ENCODE assay signal across 22 cellular contexts in genomic region chr1:224815647-224816046, GRCh38.
DNase-seq lines count a peak whose midpoint lies in the region; ATAC-seq, FAIRE-seq and TF ChIP-seq lines count a peak whose summit lies in the region.
"Had no signal": no experiment of that assay in that cellular context is flagged by ENCODE, and none has a peak within 500 bp of the region (broad histone marks: within the 10 kb centered on the region; RNA-seq: fewer than 3 reads in every experiment).

No MANE protein-coding gene starts in this region.

- CTCF ChIA-PET in HEK293 (lab: Yijun Ruan, JAX), result interaction anchor here (0.6 to 1.0 kb wide), 2 partner anchors 35 to 986 kb away, joined by 3 to 4 read pairs; no protein-coding TSS in a partner anchor
- CTCF ChIA-PET in MCF 10A (lab: Yijun Ruan, JAX), result interaction anchor here (1.0 kb wide), 1 partner anchor 173 kb away, joined by 4 read pairs; no protein-coding TSS in a partner anchor

- H3K27me3 Mint-ChIP-seq in MCF 10A (ENCODE audit: insufficient read depth, unreplicated experiment), result peaks cover 35% of the 10 kb centered on the region

- no peaks in the 10 kb centered on the region for H3K36me3 Mint-ChIP-seq in MCF 10A (ENCODE audit: insufficient read depth, unreplicated experiment)

- no peaks in the 10 kb centered on the region for H3K9me3 ChIP-seq in HEK293 (ENCODE audit: control insufficient read depth, insufficient read depth, low read depth, low read length)
- H3K9me3 ChIP-seq: Caco-2, SK-N-SH had no signal

- POLR2A ChIA-PET in HEK293 (lab: Yijun Ruan, JAX) (no interaction called here), MCF 10A (lab: Yijun Ruan, JAX) (no interaction called here)

- H3K4me1 Mint-ChIP-seq in MCF 10A (ENCODE audit: insufficient read depth, unreplicated experiment), result no peaks in the 10 kb centered on the region
- H3K4me1 Mint-ChIP-seq: CD4-positive, alpha-beta memory T cell had no signal

- BruUV-seq in MCF 10A (replicated peaks; lab: Mats Ljungman, UMichigan), result no TSS peak

- intact Hi-C loops in MCF 10A (cut with micrococcal nuclease), result no loop called here

- peak; percentile 55 for FAIRE-seq in GM19239 (lab: Jason Lieb, UNC)
- FAIRE-seq: H1 had no signal

- H3K4me1 ChIP-seq in HEK293 (ENCODE audit: control insufficient read depth, insufficient read depth, low read length), result no peaks in the 10 kb centered on the region
- H3K4me1 ChIP-seq: BLaER1, Caco-2 had no signal

- H3K4me3 ChIP-seq in HEK293 (ENCODE audit: low read depth, low read length), result no peak overlapping the region
- H3K4me3 ChIP-seq: BLaER1 had no signal

- no peak overlapping the region for H3K4me3 Mint-ChIP-seq in MCF 10A (ENCODE audit: unreplicated experiment)
- H3K4me3 Mint-ChIP-seq: CD4-positive, alpha-beta memory T cell had no signal

- no peak overlapping the region for H3K27ac ChIP-seq in HEK293 (ENCODE audit: extremely low read depth, low read depth, low read length)
- H3K27ac ChIP-seq: BLaER1, RWPE1 had no signal

- H3K27ac Mint-ChIP-seq in MCF 10A (ENCODE audit: low read depth, unreplicated experiment), result no peak overlapping the region
- H3K27ac Mint-ChIP-seq: CD4-positive, alpha-beta memory T cell had no signal

- peaks cover 8% of the 10 kb centered on the region for H3K9me3 Mint-ChIP-seq in MCF 10A (ENCODE audit: unreplicated experiment)

- DNase-seq in GM19239 (ENCODE audit: insufficient read length, low spot score) (no peak), MCF 10A (ENCODE audit: unreplicated experiment) (no peak), NCI-H1092 (lab: John Stamatoyannopoulos, UW) (no peak), NCI-H526 (lab: John Stamatoyannopoulos, UW) (no peak)
- DNase-seq: Caco-2; CD4-positive, alpha-beta memory T cell; DMS 273 treated with DMSO at 0.1 percent for 48 hours; DMS79 treated with DMSO at 0.1 percent for 48 hours; KBM-7; NCI-H1092 treated with DMSO at 0.1 percent for 48 hours; NCI-H1436 treated with DMSO at 0.1 percent for 48 hours; NCI-H1930; NCI-H748 treated with DMSO at 0.1 percent for 48 hours; NK-92 treated with Interleukin-12 subunit alpha and Interleukin-12 subunit beta, amount 100 ng/mL, for 24 hours; SIG-M5; SK-N-SH had no signal

- no peaks in the 10 kb centered on the region for H3K36me3 ChIP-seq in HEK293 (ENCODE audit: control insufficient read depth in 2 of 2, insufficient read depth in 1 of 2, low read length in 2 of 2)
- H3K36me3 ChIP-seq: BLaER1 had no signal

- TF ChIP-seq CTCF in HEK293 (tag by site-specific recombination; IDR thresholded peaks at IDR 0.05) (no peak), MCF 10A (IDR thresholded peaks at IDR 0.05; ENCODE audit: unreplicated experiment) (no peak)

- ATAC-seq in HG03175 (IDR thresholded peaks at IDR 0.05; ENCODE audit: unreplicated experiment), result peak; percentile 38
- ATAC-seq in GM18870 (IDR thresholded peaks at IDR 0.05; ENCODE audit: unreplicated experiment), result no peak

TF ChIP-seq in HEK293, 187 proteins besides CTCF, POLR2A, EP300 and RAD21:
- TF ChIP-seq ZNF146 (tag by site-specific recombination; IDR thresholded peaks at IDR 0.05), result peak; percentile 44; the same call in 1 of the 2 replicates
- TF ChIP-seq ZNF571 (tag by site-specific recombination; IDR thresholded peaks at IDR 0.05), result no peak
